ENCODE assay signal across 32 cellular contexts in genomic region chr18:7626175-7626921, GRCh38. TPM values are rescaled to one million over a fixed set of nuclear protein-coding genes. Genes with fewer than 3 reads are reported as not detected.
A peak's percentile ranks its signal among the peaks of the same experiment; 100 is the strongest.
DNase-seq lines count a peak whose midpoint lies in the region; ATAC-seq, FAIRE-seq and TF ChIP-seq lines count a peak whose summit lies in the region.
"Had no signal": no experiment of that assay in that cellular context is flagged by ENCODE, and none has a peak within 500 bp of the region (broad histone marks: within the 10 kb centered on the region; RNA-seq: fewer than 3 reads in every experiment).

No MANE protein-coding gene starts in this region.

- TF ChIP-seq CTCF in A549 (IDR thresholded peaks at IDR 0.05) (no peak), PC-3 (conservative IDR thresholded peaks at IDR 0.05; ENCODE audit: low read depth, low read length) (no peak), heart right ventricle (IDR thresholded peaks at IDR 0.05) (no peak), osteocyte (IDR thresholded peaks at IDR 0.05) (no peak)

- peak; percentile 64 to 65; a peak in 5 of 6 replicates for ATAC-seq in A549
- peak; percentile 12 for ATAC-seq in PC-3
- peak in 7 of 8 donors; percentile 16 to 62 (median 55) for ATAC-seq in heart right ventricle
- ATAC-seq: activated T-helper 17 cell treated with anti-CD3 and anti-CD28 coated beads, Interleukin-2, amount 50 U/mL, for 72 hours; stimulated activated naive CD8-positive, alpha-beta T cell treated with anti-CD3 and anti-CD28 coated beads, Interleukin-15, Interleukin-2, amounts not matched to agents 100 U/mL and 50 U/mL, for 24 hours had no signal

- H3K36me3 ChIP-seq in PC-3 (ENCODE audit: low read depth, low read length) (no peaks in the 10 kb centered on the region), heart right ventricle (no peaks in the 10 kb centered on the region)
- H3K36me3 ChIP-seq: MG63, ovary, spleen, uterus had no signal

- no peaks in the 10 kb centered on the region for H4K20me1 ChIP-seq in PC-3 (ENCODE audit: low read length)

- peaks cover 35% of the 10 kb centered on the region for H3K79me2 ChIP-seq in PC-3 (ENCODE audit: low read length)

- no peak for TF ChIP-seq EP300 in A549 (IDR thresholded peaks at IDR 0.05)

- no peaks in the 10 kb centered on the region for H3K27me3 Mint-ChIP-seq in osteocyte (ENCODE audit: unreplicated experiment)
- H3K27me3 Mint-ChIP-seq: activated CD4-positive, alpha-beta memory T cell treated with anti-CD3 and anti-CD28 coated beads, Interleukin-2, amount 10 ng/mL, durations not matched to agents 7 days and 5 days; activated T-helper 17 cell treated with anti-CD3 and anti-CD28 coated beads, Interleukin-2, amount 50 U/mL, for 72 hours; CD4-positive, CD25-positive, alpha-beta regulatory T cell had no signal

- no peaks in the 10 kb centered on the region for H3K27me3 ChIP-seq in PC-3 (ENCODE audit: low read length)
- H3K27me3 ChIP-seq in heart right ventricle, result no peaks in the 10 kb centered on the region
- H3K27me3 ChIP-seq: MG63, ovary, spleen, uterus had no signal

- CTCF ChIA-PET in A549 (lab: Yijun Ruan, JAX) (interaction anchor here (1.8 to 2.4 kb wide), 2 partner anchors 18 to 353 kb away, joined by 4 to 7 read pairs; no protein-coding TSS in a partner anchor), PC-3 (lab: Charles Lee) (interaction anchor here (0.8 to 1.2 kb wide), 2 partner anchors 58 to 60 kb away, joined by 3 to 4 read pairs; no protein-coding TSS in a partner anchor), HEK293T (lab: Yijun Ruan, JAX) (interaction anchor here (0.7 kb wide), 1 partner anchor 170 kb away, joined by 3 read pairs; no protein-coding TSS in a partner anchor)

- H3K27ac ChIP-seq in A549, result peak overlapping the region; percentile 71 to 79
- H3K27ac ChIP-seq in PC-3 (ENCODE audit: low read length), result no peak overlapping the region
- peak overlapping the region in 9 of 10 donors; percentile 16 to 62 (median 44) for H3K27ac ChIP-seq in heart right ventricle
- H3K27ac ChIP-seq: ovary had no signal

- H3K4me3 Mint-ChIP-seq in osteocyte (ENCODE audit: unreplicated experiment), result no peak overlapping the region
- H3K4me3 Mint-ChIP-seq: activated CD4-positive, alpha-beta memory T cell treated with anti-CD3 and anti-CD28 coated beads, Interleukin-2, amount 10 ng/mL, durations not matched to agents 7 days and 5 days; activated T-helper 17 cell treated with anti-CD3 and anti-CD28 coated beads, Interleukin-2, amount 50 U/mL, for 72 hours; CD4-positive, CD25-positive, alpha-beta regulatory T cell; GM23338; nephron had no signal

- DNase-seq in A549 (ENCODE audit: low read depth in 1 of 2, low spot score in 1 of 2) (no peak), PC-3 (no peak), heart right ventricle (no peak), osteocyte (ENCODE audit: extremely low spot score, unreplicated experiment) (no peak), HEK293T (ENCODE audit: extremely low spot score) (no peak), cerebellum (ENCODE audit: low spot score) (no peak), NCI-H82 (lab: John Stamatoyannopoulos, UW) (no peak), GM12892 (ENCODE audit: insufficient read length) (no peak)
- DNase-seq: activated CD4-positive, alpha-beta memory T cell treated with anti-CD3 and anti-CD28 coated beads, Interleukin-2, amount 10 ng/mL, durations not matched to agents 7 days and 5 days; activated naive CD4-positive, alpha-beta T cell treated with anti-CD3 and anti-CD28 coated beads, Interleukin-2, amount 50 U/mL, for 16 hours; AML-193; CD4-positive, CD25-positive, alpha-beta regulatory T cell; effector CD4-positive, alpha-beta T cell; KG1; kidney; MG63; NCI-H1105; NCI-H2029; NCI-H526; retina; SHP77 treated with DMSO at 0.1 percent for 48 hours; spleen; stimulated activated CD4-positive, alpha-beta T cell treated with anti-CD3 and anti-CD28 coated beads, Interleukin-2, amount 100 ng/mL, for 24 hours; stimulated activated naive CD8-positive, alpha-beta T cell treated with anti-CD3 and anti-CD28 coated beads, Interleukin-15, Interleukin-2, amounts not matched to agents 100 U/mL and 50 U/mL, for 24 hours had no signal

- H3K4me3 ChIP-seq in A549 (peak overlapping the region; percentile 26; the same call in 1 of the 3 replicates), PC-3 (ENCODE audit: low read length) (no peak overlapping the region), heart right ventricle (no peak overlapping the region)
- H3K4me3 ChIP-seq: GM23338, MG63, ovary, spleen, uterus had no signal

- H3K4me1 ChIP-seq in A549 (peaks cover 72% of the 10 kb centered on the region), PC-3 (ENCODE audit: insufficient read depth, low read length) (peaks cover 19% of the 10 kb centered on the region), heart right ventricle (peaks cover 24 to 99% (median 73%) of the 10 kb centered on the region in 9 donors)
- H3K4me1 ChIP-seq: uterus had no signal

- H3K4me2 ChIP-seq in A549, result peak overlapping the region; percentile 75
- peak overlapping the region; percentile 27 for H3K4me2 ChIP-seq in PC-3 (ENCODE audit: low read length)
- H3K4me2 ChIP-seq: GM23338 had no signal

- no peak overlapping the region for H2AFZ ChIP-seq in PC-3 (ENCODE audit: low read length)
- H2AFZ ChIP-seq: GM23338 had no signal

- TF ChIP-seq POLR2A in A549 (IDR thresholded peaks at IDR 0.05; ENCODE audit: low read length), result no peak
- TF ChIP-seq POLR2A in GM12892 (IDR thresholded peaks at IDR 0.05; ENCODE audit: low read depth, low read length), result no peak

- POLR2A ChIA-PET in A549 (lab: Yijun Ruan, JAX), result no interaction called here
- POLR2A ChIA-PET in PC-3 (lab: Charles Lee; ENCODE audit: unreplicated experiment), result no interaction called here
- POLR2A ChIA-PET in HEK293T (lab: Yijun Ruan, JAX), result no interaction called here

- peaks cover 46% of the 10 kb centered on the region for H3K4me1 Mint-ChIP-seq in osteocyte (ENCODE audit: unreplicated experiment)
- H3K4me1 Mint-ChIP-seq: activated CD4-positive, alpha-beta memory T cell treated with anti-CD3 and anti-CD28 coated beads, Interleukin-2, amount 10 ng/mL, durations not matched to agents 7 days and 5 days; activated T-helper 17 cell treated with anti-CD3 and anti-CD28 coated beads, Interleukin-2, amount 50 U/mL, for 72 hours had no signal

- peak overlapping the region; percentile 80 for H3K27ac Mint-ChIP-seq in osteocyte (ENCODE audit: unreplicated experiment)
- H3K27ac Mint-ChIP-seq: activated CD4-positive, alpha-beta memory T cell treated with anti-CD3 and anti-CD28 coated beads, Interleukin-2, amount 10 ng/mL, durations not matched to agents 7 days and 5 days; activated T-helper 17 cell treated with anti-CD3 and anti-CD28 coated beads, Interleukin-2, amount 50 U/mL, for 72 hours; GM23338; nephron had no signal

- no peak for TF ChIP-seq RAD21 in A549 (conservative IDR thresholded peaks at IDR 0.05 in 1 of 2, IDR thresholded peaks at IDR 0.05 in 1 of 2)

- WGBS in A549 (ENCODE audit: missing lambda C conversion rate), result 22% methylated on average over 4 of the region's 4 CpGs
- WGBS in heart right ventricle, 2 donors, result 65 to 78% methylated on average over 4 of the region's 4 CpGs

- BruUV-seq in PC-3 (replicated peaks; lab: Mats Ljungman, UMichigan), result no TSS peak

- FAIRE-seq in A549 (lab: Jason Lieb, UNC) (no peak), GM12892 (lab: Jason Lieb, UNC) (no peak)
- FAIRE-seq: A204.1, colon, HTR-8/SVneo, kidney had no signal

- H3K9me2 ChIP-seq in PC-3 (replicated peaks; ENCODE audit: low read length), result no peaks in the 10 kb centered on the region

- H3K9me3 Mint-ChIP-seq in osteocyte (ENCODE audit: unreplicated experiment), result no peaks in the 10 kb centered on the region
- H3K9me3 Mint-ChIP-seq: activated CD4-positive, alpha-beta memory T cell treated with anti-CD3 and anti-CD28 coated beads, Interleukin-2, amount 10 ng/mL, durations not matched to agents 7 days and 5 days; activated T-helper 17 cell treated with anti-CD3 and anti-CD28 coated beads, Interleukin-2, amount 50 U/mL, for 72 hours; GM23338; nephron had no signal

- no peaks in the 10 kb centered on the region for H3K36me3 Mint-ChIP-seq in osteocyte (ENCODE audit: unreplicated experiment)
- H3K36me3 Mint-ChIP-seq: CD4-positive, CD25-positive, alpha-beta regulatory T cell had no signal

- H3F3A ChIP-seq in PC-3 (ENCODE audit: low read length, unreplicated experiment), result no peaks in the 10 kb centered on the region

- intact Hi-C loops in PC-3 (cut with micrococcal nuclease) (loop anchor here (5.0 kb wide), 1 partner anchor 354 kb away; no protein-coding TSS in a partner anchor), heart right ventricle (cut with DNase I) (loop anchor here in 1 of 10 donors (5.0 kb wide), 1 partner anchor 59 kb away; the partner anchor contains the start of gene PTPRM)

- no peak overlapping the region for H3K9ac ChIP-seq in PC-3 (ENCODE audit: low read length)

- H3K9me3 ChIP-seq in A549 (no peaks in the 10 kb centered on the region), PC-3 (ENCODE audit: low read length) (no peaks in the 10 kb centered on the region), heart right ventricle (no peaks in the 10 kb centered on the region)
- H3K9me3 ChIP-seq: MG63, ovary, spleen, uterus had no signal

TF ChIP-seq in A549, 52 proteins besides CTCF, POLR2A, EP300 and RAD21 (continues in another document):
- TF ChIP-seq RARB (CRISPR knock-in tag; IDR thresholded peaks at IDR 0.05) (no peak), HDAC2 (IDR thresholded peaks at IDR 0.05) (no peak), RFX5 (IDR thresholded peaks at IDR 0.05) (no peak), EHMT2 (IDR thresholded peaks at IDR 0.05; ENCODE audit: low read depth) (no peak), TFCP2L1 (CRISPR knock-in tag; IDR thresholded peaks at IDR 0.05) (no peak), FOSB (CRISPR knock-in tag; IDR thresholded peaks at IDR 0.05) (no peak), NPAS2 (CRISPR knock-in tag; IDR thresholded peaks at IDR 0.05; ENCODE audit: borderline replicate concordance) (no peak)

TF ChIP-seq in HEK293T, 16 proteins besides CTCF, POLR2A, EP300 and RAD21:
- TF ChIP-seq NFRKB (IDR thresholded peaks at IDR 0.05) (no peak), HDGF (IDR thresholded peaks at IDR 0.05; ENCODE audit: borderline replicate concordance) (no peak), CTBP1 (IDR thresholded peaks at IDR 0.05; ENCODE audit: borderline replicate concordance) (no peak), ZNF384 (IDR thresholded peaks at IDR 0.05) (no peak), FOXM1 (IDR thresholded peaks at IDR 0.05; ENCODE audit: borderline replicate concordance) (no peak), FOXA1 (IDR thresholded peaks at IDR 0.05) (no peak), ELF4 (IDR thresholded peaks at IDR 0.05) (no peak)

RNA-seq across cellular contexts. Expression of gene PTPRM, which starts 59.2 kb away (rescaled TPM):
- 199 and 236 TPM in 2 replicates for polyA plus RNA-seq in A549 (2011; rRNA removed)
- polyA plus RNA-seq in A549 (2012; cell fraction: cytosol; rRNA removed), result 55.6 and 62.1 TPM in 2 replicates
- polyA plus RNA-seq in A549 (2012; cell fraction: nucleus; rRNA removed), result 105 and 131 TPM in 2 replicates
- 39.3 to 44.5 TPM (median 43.5 TPM) in 3 replicates for polyA plus RNA-seq in A549 (2017; fragmentation: RNase III; extraction: RNeasy Plus Mini Kit Qiagen cat#74134 plus additional on column Dnase treatment)
- 166 and 179 TPM in 2 replicates for polyA minus RNA-seq in A549 (2011; rRNA and poly(A)+ RNA removed)
- 45.6 and 61.3 TPM in 2 replicates for total RNA-seq in PC-3 (2014; rRNA removed)
- total RNA-seq in heart right ventricle, result 100 to 1,000 TPM; 104 to 170 (median 145) TPM
- 100 to 1,000 TPM in 1 of 2 donors, 10 to 100 TPM in 1; 81.7 to 118 TPM for polyA plus RNA-seq in heart right ventricle
- 105 and 117 TPM in 2 replicates for total RNA-seq in osteocyte
- 268 TPM for total RNA-seq in cerebellum
- 0.40 TPM for polyA plus RNA-seq in GM12892 (2012; ENCODE audit: missing spikeins)

Comparison
In these comparisons a context has a peak if more than half of its experiments do, and no peak if none do; other contexts are left out.
1. ATAC-seq: peak in every context shown above with its lines; median percentile 64 in A549; 55 in heart right ventricle; 12 in PC-3.